11 cellular contexts compared by ENCODE assay signal in the genomic region with DNA sequence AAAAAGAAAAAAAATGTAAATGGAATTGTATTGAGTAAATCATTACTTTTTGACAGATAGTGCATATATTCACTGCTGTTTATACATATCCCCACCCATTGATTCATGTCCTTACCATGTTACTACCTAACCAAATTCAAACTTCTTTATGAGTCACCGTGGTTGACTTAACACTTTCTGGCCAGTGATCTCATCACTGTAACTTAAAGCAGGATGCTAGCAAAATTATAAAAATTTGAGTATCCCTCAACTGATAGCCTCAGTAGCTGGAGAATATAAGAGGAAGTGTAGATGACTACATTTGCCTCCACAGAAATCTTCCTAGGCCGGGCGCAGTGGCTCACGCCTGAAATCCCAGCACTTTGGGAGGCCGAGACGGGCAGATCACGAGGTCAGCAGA. TPM values are rescaled to one million over a fixed set of nuclear protein-coding genes. Genes with fewer than 3 reads are reported as not detected.
DNase-seq lines count a peak whose midpoint lies in the region; ATAC-seq and TF ChIP-seq lines count a peak whose summit lies in the region.
"Had no signal": no experiment of that assay in that cellular context is flagged by ENCODE, and none has a peak within 500 bp of the region (broad histone marks: within the 10 kb centered on the region; RNA-seq: fewer than 3 reads in every experiment).

No MANE protein-coding gene starts in this region.

- no peak for TF ChIP-seq EP300 in sigmoid colon (IDR thresholded peaks at IDR 0.05)

- no peak overlapping the region for H3K4me3 Mint-ChIP-seq in activated CD4-positive, alpha-beta T cell treated with anti-CD3 and anti-CD28 coated beads, Interleukin-2, amount 10 ng/mL, durations not matched to agents 24 days and 14 days
- no peak overlapping the region for H3K4me3 Mint-ChIP-seq in activated naive CD8-positive, alpha-beta T cell treated with anti-CD3 and anti-CD28 coated beads for 36 hours

- H3K36me3 ChIP-seq in skeletal muscle satellite cell (ENCODE audit: insufficient read depth, low read length) (peaks cover 42% of the 10 kb centered on the region), sigmoid colon (peaks cover 12 to 58% (median 23%) of the 10 kb centered on the region in 4 donors)

- H3K9ac ChIP-seq in skeletal muscle satellite cell (ENCODE audit: low read depth, low read length): no peak overlapping the region

- H3K4me2 ChIP-seq in skeletal muscle satellite cell (ENCODE audit: low read length): peak overlapping the region; percentile 52

- no peak for TF ChIP-seq CTCF in sigmoid colon (IDR thresholded peaks at IDR 0.05)

- H3K9me3 ChIP-seq in skeletal muscle satellite cell (replicated peaks; ENCODE audit: low read length) (no peaks in the 10 kb centered on the region), sigmoid colon (no peaks in the 10 kb centered on the region)

- H3K36me3 Mint-ChIP-seq in activated CD4-positive, alpha-beta T cell treated with anti-CD3 and anti-CD28 coated beads, Interleukin-2, amount 10 ng/mL, durations not matched to agents 24 days and 14 days (ENCODE audit: low read depth): peaks cover 48% of the 10 kb centered on the region
- peaks cover 32% of the 10 kb centered on the region for H3K36me3 Mint-ChIP-seq in activated naive CD8-positive, alpha-beta T cell treated with anti-CD3 and anti-CD28 coated beads for 36 hours

- H3K9me3 Mint-ChIP-seq in activated CD4-positive, alpha-beta T cell treated with anti-CD3 and anti-CD28 coated beads, Interleukin-2, amount 10 ng/mL, durations not matched to agents 24 days and 14 days: no peaks in the 10 kb centered on the region
- no peaks in the 10 kb centered on the region for H3K9me3 Mint-ChIP-seq in activated naive CD8-positive, alpha-beta T cell treated with anti-CD3 and anti-CD28 coated beads for 36 hours

- TF ChIP-seq POLR2A in sigmoid colon (IDR thresholded peaks at IDR 0.05): no peak

- H3K4me1 ChIP-seq in skeletal muscle satellite cell (ENCODE audit: control insufficient read depth, insufficient read depth, low read length): peaks cover 10% of the 10 kb centered on the region
- H3K4me1 ChIP-seq in sigmoid colon: peaks cover 0 to 14% (median 10%) of the 10 kb centered on the region in 4 donors

- DNase-seq in activated CD4-positive, alpha-beta T cell treated with anti-CD3 and anti-CD28 coated beads, Interleukin-2, amount 10 ng/mL, durations not matched to agents 24 days and 14 days: no peak
- no peak for DNase-seq in activated CD4-positive, alpha-beta T cell treated with anti-CD3 and anti-CD28 coated beads for 4 hours
- DNase-seq in activated naive CD8-positive, alpha-beta T cell treated with anti-CD3 and anti-CD28 coated beads for 36 hours: no peak
- DNase-seq in sigmoid colon: no peak
- no peak for DNase-seq in NCI-H1436 treated with DMSO at 0.1 percent for 48 hours (lab: John Stamatoyannopoulos, UW)
- DNase-seq: central memory CD4-positive, alpha-beta T cell; mesendoderm; NCI-H1048 had no signal

- intact Hi-C loops in activated CD4-positive, alpha-beta T cell treated with anti-CD3 and anti-CD28 coated beads, Interleukin-2, amount 10 ng/mL, durations not matched to agents 24 days and 14 days (cut with micrococcal nuclease): loop anchor here (1.0 kb wide), 1 partner anchor 14 kb away; a partner anchor contains a TSS
- intact Hi-C loops in sigmoid colon (cut with DNase I): no loop called here

- no peaks in the 10 kb centered on the region for H3K27me3 ChIP-seq in skeletal muscle satellite cell (ENCODE audit: control insufficient read depth, insufficient read depth, low read length)
- H3K27me3 ChIP-seq in sigmoid colon: no peaks in the 10 kb centered on the region

- H3K27ac ChIP-seq in sigmoid colon: no peak overlapping the region

- ATAC-seq in HG03457 (IDR thresholded peaks at IDR 0.05; ENCODE audit: unreplicated experiment): peak; percentile 74
- ATAC-seq in GM21737 (IDR thresholded peaks at IDR 0.05; ENCODE audit: unreplicated experiment): no peak

- peak overlapping the region; percentile 82 for H3K27ac Mint-ChIP-seq in activated CD4-positive, alpha-beta T cell treated with anti-CD3 and anti-CD28 coated beads, Interleukin-2, amount 10 ng/mL, durations not matched to agents 24 days and 14 days
- peak overlapping the region; percentile 81 for H3K27ac Mint-ChIP-seq in activated naive CD8-positive, alpha-beta T cell treated with anti-CD3 and anti-CD28 coated beads for 36 hours

- H3K4me3 ChIP-seq in skeletal muscle satellite cell (ENCODE audit: low read length) (no peak overlapping the region), sigmoid colon (no peak overlapping the region)

- peaks cover 37% of the 10 kb centered on the region for H3K4me1 Mint-ChIP-seq in activated CD4-positive, alpha-beta T cell treated with anti-CD3 and anti-CD28 coated beads, Interleukin-2, amount 10 ng/mL, durations not matched to agents 24 days and 14 days
- H3K4me1 Mint-ChIP-seq in activated naive CD8-positive, alpha-beta T cell treated with anti-CD3 and anti-CD28 coated beads for 36 hours: peaks cover 31% of the 10 kb centered on the region

- 88 to 92% methylated on average over 7 of the region's 7 CpGs for WGBS in sigmoid colon, 2 donors

- no peaks in the 10 kb centered on the region for H3K27me3 Mint-ChIP-seq in activated CD4-positive, alpha-beta T cell treated with anti-CD3 and anti-CD28 coated beads, Interleukin-2, amount 10 ng/mL, durations not matched to agents 24 days and 14 days
- no peaks in the 10 kb centered on the region for H3K27me3 Mint-ChIP-seq in activated naive CD8-positive, alpha-beta T cell treated with anti-CD3 and anti-CD28 coated beads for 36 hours

RNA-seq across cellular contexts. Expression of a gene that starts 13.4 kb away (rescaled TPM):
- total RNA-seq in activated CD4-positive, alpha-beta T cell treated with anti-CD3 and anti-CD28 coated beads, Interleukin-2, amount 10 ng/mL, durations not matched to agents 24 days and 14 days: 131 and 134 TPM in 2 replicates
- 100 to 1,000 TPM; 129 to 131 TPM for total RNA-seq in activated naive CD8-positive, alpha-beta T cell treated with anti-CD3 and anti-CD28 coated beads for 36 hours
- total RNA-seq in skeletal muscle satellite cell (2012; rRNA removed): 70.0 and 76.9 TPM in 2 replicates
- 10 to 100 TPM; 25.0 to 36.2 (median 28.5) TPM for total RNA-seq in sigmoid colon
- 10 to 100 TPM in 1 of 3 donors, 1 to 10 TPM in 2; 9.6 to 23.8 (median 9.7) TPM for polyA plus RNA-seq in sigmoid colon

RNA-seq across cellular contexts. Expression of a gene that starts 13.9 kb away (rescaled TPM):
- total RNA-seq in activated CD4-positive, alpha-beta T cell treated with anti-CD3 and anti-CD28 coated beads, Interleukin-2, amount 10 ng/mL, durations not matched to agents 24 days and 14 days: 45.0 and 45.5 TPM in 2 replicates
- 10 to 100 TPM; 29.7 to 31.2 TPM for total RNA-seq in activated naive CD8-positive, alpha-beta T cell treated with anti-CD3 and anti-CD28 coated beads for 36 hours
- total RNA-seq in skeletal muscle satellite cell (2012; rRNA removed): 6.8 and 8.3 TPM in 2 replicates
- 10 to 100 TPM in 2 of 4 donors, 1 to 10 TPM in 2; 6.6 to 11.4 (median 10.5) TPM for total RNA-seq in sigmoid colon
- 1 to 10 TPM; 1.8 to 6.0 (median 3.6) TPM for polyA plus RNA-seq in sigmoid colon

RNA-seq across cellular contexts. Expression of a gene that starts 25.6 kb away (rescaled TPM):
- 0.26 and 0.52 TPM in 2 replicates for total RNA-seq in activated CD4-positive, alpha-beta T cell treated with anti-CD3 and anti-CD28 coated beads, Interleukin-2, amount 10 ng/mL, durations not matched to agents 24 days and 14 days
- under 1 TPM in 1 of 2 experiments, not detected in 1; 0.22 TPM for total RNA-seq in activated naive CD8-positive, alpha-beta T cell treated with anti-CD3 and anti-CD28 coated beads for 36 hours
- total RNA-seq in skeletal muscle satellite cell (2012; rRNA removed): 1.8 and 3.1 TPM in 2 replicates
- 10 to 100 TPM; 10.9 to 42.4 (median 30.4) TPM for total RNA-seq in sigmoid colon
- under 1 TPM in 1 of 3 donors, not detected in 2; 0.64 TPM for polyA plus RNA-seq in sigmoid colon
